ENCODE assay signal across 12 cellular contexts in genomic region chr12:48981757-48982157, GRCh38. TPM values are rescaled to one million over a fixed set of nuclear protein-coding genes. Genes with fewer than 3 reads are reported as not detected.
DNase-seq lines count a peak whose midpoint lies in the region; ATAC-seq and TF ChIP-seq lines count a peak whose summit lies in the region.
"Had no signal": no experiment of that assay in that cellular context is flagged by ENCODE, and none has a peak within 500 bp of the region (broad histone marks: within the 10 kb centered on the region; RNA-seq: fewer than 3 reads in every experiment).

No MANE protein-coding gene starts in this region.

- H3K27ac ChIP-seq in right lobe of liver: no peak overlapping the region
- H3K27ac ChIP-seq: ovary had no signal

- no peak for TF ChIP-seq CTCF in activated CD8-positive, alpha-beta T cell treated with anti-CD3 and anti-CD28 coated beads for 36 hours (IDR thresholded peaks at IDR 0.05)
- TF ChIP-seq CTCF in right lobe of liver (IDR thresholded peaks at IDR 0.05): no peak

- peaks cover 83% of the 10 kb centered on the region for H3K27me3 Mint-ChIP-seq in activated T-cell treated with anti-CD3 and anti-CD28 coated beads, Interleukin-2, amount 50 U/mL, for 24 hours
- H3K27me3 Mint-ChIP-seq in activated CD8-positive, alpha-beta T cell treated with anti-CD3 and anti-CD28 coated beads for 36 hours: peaks cover 52% of the 10 kb centered on the region
- H3K27me3 Mint-ChIP-seq in stimulated activated naive B cell treated with anti-CD40 and anti-IgM and Interleukin-4, amounts not matched to agents 10 μg/mL and 1 μg/mL and 100 μg/mL, for 72 hours: peaks cover 71 to 75% of the 10 kb centered on the region in 2 donors

- H3K4me3 Mint-ChIP-seq in activated T-cell treated with anti-CD3 and anti-CD28 coated beads, Interleukin-2, amount 50 U/mL, for 24 hours: peak overlapping the region; percentile 45
- peak overlapping the region; percentile 60 for H3K4me3 Mint-ChIP-seq in activated CD8-positive, alpha-beta T cell treated with anti-CD3 and anti-CD28 coated beads for 36 hours
- H3K4me3 Mint-ChIP-seq in stimulated activated naive B cell treated with anti-CD40 and anti-IgM and Interleukin-4, amounts not matched to agents 10 μg/mL and 1 μg/mL and 100 μg/mL, for 72 hours: peak overlapping the region; percentile 69 to 78

- peak overlapping the region; percentile 79 for H3K27ac Mint-ChIP-seq in activated T-cell treated with anti-CD3 and anti-CD28 coated beads, Interleukin-2, amount 50 U/mL, for 24 hours
- H3K27ac Mint-ChIP-seq in activated CD8-positive, alpha-beta T cell treated with anti-CD3 and anti-CD28 coated beads for 36 hours: peak overlapping the region; percentile 47
- H3K27ac Mint-ChIP-seq in stimulated activated naive B cell treated with anti-CD40 and anti-IgM and Interleukin-4, amounts not matched to agents 10 μg/mL and 1 μg/mL and 100 μg/mL, for 72 hours: peak overlapping the region; percentile 82

- CTCF ChIA-PET in activated CD8-positive, alpha-beta T cell treated with anti-CD3 and anti-CD28 coated beads for 36 hours (lab: Charles Lee): interaction anchor here (0.9 to 51.8 kb wide), 8 partner anchors 13 to 93 kb away, joined by 3 to 896 read pairs (median 5); partner anchors contain the start of gene DDN

- H3K4me3 ChIP-seq in iPS-11a (ENCODE audit: low read depth, low read length): peak overlapping the region; percentile 4
- H3K4me3 ChIP-seq in right lobe of liver: no peak overlapping the region
- H3K4me3 ChIP-seq: ovary had no signal

- H3K9me3 Mint-ChIP-seq in activated T-cell treated with anti-CD3 and anti-CD28 coated beads, Interleukin-2, amount 50 U/mL, for 24 hours: no peaks in the 10 kb centered on the region
- H3K9me3 Mint-ChIP-seq in activated CD8-positive, alpha-beta T cell treated with anti-CD3 and anti-CD28 coated beads for 36 hours: no peaks in the 10 kb centered on the region
- H3K9me3 Mint-ChIP-seq in stimulated activated naive B cell treated with anti-CD40 and anti-IgM and Interleukin-4, amounts not matched to agents 10 μg/mL and 1 μg/mL and 100 μg/mL, for 72 hours: peaks cover 0 to 4% of the 10 kb centered on the region in 2 donors

- DNase-seq in activated T-cell treated with anti-CD3 and anti-CD28 coated beads, Interleukin-2, amount 50 U/mL, for 24 hours: no peak
- DNase-seq in activated T-cell treated with anti-CD3 and anti-CD28 coated beads for 4 hours (no peak), right lobe of liver (no peak), cerebellar cortex (ENCODE audit: low spot score) (no peak)
- no peak for DNase-seq in activated CD8-positive, alpha-beta T cell treated with anti-CD3 and anti-CD28 coated beads for 36 hours
- DNase-seq in stimulated activated naive B cell treated with anti-CD40 and anti-IgM and Interleukin-4, amounts not matched to agents 10 μg/mL and 1 μg/mL and 100 μg/mL, for 72 hours: no peak
- DNase-seq: NCI-H82, ovary had no signal

- H3K4me1 Mint-ChIP-seq in activated T-cell treated with anti-CD3 and anti-CD28 coated beads, Interleukin-2, amount 50 U/mL, for 24 hours (ENCODE audit: low read depth): peaks cover 50% of the 10 kb centered on the region
- peaks cover 47% of the 10 kb centered on the region for H3K4me1 Mint-ChIP-seq in activated CD8-positive, alpha-beta T cell treated with anti-CD3 and anti-CD28 coated beads for 36 hours (ENCODE audit: low read depth)
- H3K4me1 Mint-ChIP-seq in stimulated activated naive B cell treated with anti-CD40 and anti-IgM and Interleukin-4, amounts not matched to agents 10 μg/mL and 1 μg/mL and 100 μg/mL, for 72 hours: peaks cover 55 to 72% of the 10 kb centered on the region in 2 donors

- H3K36me3 Mint-ChIP-seq in activated T-cell treated with anti-CD3 and anti-CD28 coated beads, Interleukin-2, amount 50 U/mL, for 24 hours (ENCODE audit: low read depth): no peaks in the 10 kb centered on the region
- no peaks in the 10 kb centered on the region for H3K36me3 Mint-ChIP-seq in activated CD8-positive, alpha-beta T cell treated with anti-CD3 and anti-CD28 coated beads for 36 hours (ENCODE audit: low read depth)
- H3K36me3 Mint-ChIP-seq in stimulated activated naive B cell treated with anti-CD40 and anti-IgM and Interleukin-4, amounts not matched to agents 10 μg/mL and 1 μg/mL and 100 μg/mL, for 72 hours: peaks cover 0 to 11% of the 10 kb centered on the region in 2 donors

- no peak for ATAC-seq in activated CD8-positive, alpha-beta T cell treated with anti-CD3 and anti-CD28 coated beads for 36 hours
- ATAC-seq in stimulated activated naive B cell treated with anti-CD40 and anti-IgM and Interleukin-4, amounts not matched to agents 10 μg/mL and 1 μg/mL and 100 μg/mL, for 72 hours (replicated peaks): no peak
- ATAC-seq in right lobe of liver (no peak), GM21529 (IDR thresholded peaks at IDR 0.05; ENCODE audit: unreplicated experiment) (no peak)

- H3K4me1 ChIP-seq in right lobe of liver: peaks cover 4 to 34% (median 16%) of the 10 kb centered on the region in 4 donors

- intact Hi-C loops in activated CD8-positive, alpha-beta T cell treated with anti-CD3 and anti-CD28 coated beads for 36 hours (cut with micrococcal nuclease): no loop called here
- intact Hi-C loops in right lobe of liver (cut with DNase I): no loop called here

- POLR2A ChIA-PET in activated CD8-positive, alpha-beta T cell treated with anti-CD3 and anti-CD28 coated beads for 36 hours (lab: Charles Lee): interaction anchor here (1.1 to 3.1 kb wide), 2 partner anchors 17 to 19 kb away, joined by 3 to 14 read pairs; no protein-coding TSS in a partner anchor

- TF ChIP-seq POLR2A in right lobe of liver (IDR thresholded peaks at IDR 0.05): no peak

- H3K27me3 ChIP-seq in right lobe of liver: peaks cover 8 to 48% of the 10 kb centered on the region in 2 donors

- 13% methylated on average over 12 of the region's 13 CpGs for WGBS in right lobe of liver (ENCODE audit: insufficient coverage, low coverage, low lambda C conversion rate, missing lambda C conversion rate)

- no peaks in the 10 kb centered on the region for H3K36me3 ChIP-seq in right lobe of liver
- H3K36me3 ChIP-seq: ovary had no signal

- H3K9me3 ChIP-seq in right lobe of liver: no peaks in the 10 kb centered on the region
- H3K9me3 ChIP-seq: ovary had no signal

RNA-seq across cellular contexts. Expression of gene WNT1, which starts 3.6 kb away (rescaled TPM):
- not detected for total RNA-seq in activated CD8-positive, alpha-beta T cell treated with anti-CD3 and anti-CD28 coated beads for 36 hours
- not detected for total RNA-seq in right lobe of liver
- total RNA-seq: Daoy, kidney epithelial cell, ovary had no signal

RNA-seq across cellular contexts. Expression of gene WNT10B, which starts 10.2 kb away (rescaled TPM):
- under 1 TPM; 0.72 to 0.92 TPM for total RNA-seq in activated CD8-positive, alpha-beta T cell treated with anti-CD3 and anti-CD28 coated beads for 36 hours
- under 1 TPM in 2 of 6 experiments, not detected in 4; 0.12 TPM for total RNA-seq in right lobe of liver
- total RNA-seq: kidney epithelial cell had no signal

RNA-seq across cellular contexts. Expression of gene DDN, which starts 17.4 kb away (rescaled TPM):
- total RNA-seq in activated CD8-positive, alpha-beta T cell treated with anti-CD3 and anti-CD28 coated beads for 36 hours: 1 to 10 TPM in 1 of 2 experiments, under 1 TPM in 1; 0.72 to 1.2 TPM
- under 1 TPM in 2 of 6 experiments, not detected in 4; 0.18 to 0.19 TPM for total RNA-seq in right lobe of liver

RNA-seq across cellular contexts. Expression of gene ARF3, which starts 24.5 kb away (rescaled TPM):
- total RNA-seq in activated CD8-positive, alpha-beta T cell treated with anti-CD3 and anti-CD28 coated beads for 36 hours: 10 to 100 TPM; 58.3 to 67.6 TPM
- total RNA-seq in right lobe of liver: 10 to 100 TPM; 30.9 to 50.7 (median 47.2) TPM

RNA-seq across cellular contexts. Expression of gene PRKAG1, which starts 36.8 kb away (rescaled TPM):
- total RNA-seq in activated CD8-positive, alpha-beta T cell treated with anti-CD3 and anti-CD28 coated beads for 36 hours: 10 to 100 TPM; 43.3 to 47.3 TPM
- 10 to 100 TPM; 24.8 to 36.2 (median 30.1) TPM for total RNA-seq in right lobe of liver
